Comparison of ENCODE assay signal across 9 cellular contexts in the genomic region with DNA sequence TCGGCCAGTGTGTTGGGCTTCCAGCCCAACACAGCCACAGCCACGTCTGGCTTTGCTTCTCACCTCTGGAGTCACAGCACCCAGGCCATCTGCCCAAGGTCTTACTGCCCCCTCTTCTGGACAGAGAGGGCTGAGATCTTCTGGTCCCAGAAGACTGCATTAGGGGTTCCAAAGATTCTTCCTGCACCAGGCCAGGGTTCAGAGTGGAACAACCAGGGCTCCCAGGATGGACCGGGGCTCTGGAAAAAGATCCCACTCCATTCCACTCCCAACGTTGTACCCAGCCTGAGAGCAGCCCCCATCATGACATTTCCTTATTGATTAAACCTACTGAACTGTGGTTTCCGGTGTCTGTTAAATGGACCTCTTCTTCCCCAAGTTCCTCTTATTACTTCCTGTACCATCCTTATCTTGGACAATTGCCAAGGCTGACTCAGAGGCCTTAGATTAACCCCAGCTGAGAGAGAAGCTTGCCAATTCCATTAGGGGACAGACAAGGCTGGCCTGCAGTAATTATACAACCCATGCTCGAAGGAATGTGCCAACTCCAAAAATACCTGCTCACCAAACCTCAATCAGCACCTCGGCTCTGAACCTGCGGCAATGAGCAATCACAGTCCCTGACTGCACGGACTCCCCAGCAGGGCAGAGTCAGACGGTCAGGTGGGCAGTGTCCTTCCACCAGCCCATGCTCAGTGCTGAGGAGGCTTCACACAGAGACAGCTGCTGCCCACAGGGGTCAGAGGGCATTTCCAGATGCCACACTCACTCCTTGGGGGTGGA. TPM values are rescaled to one million over a fixed set of nuclear protein-coding genes. Genes with fewer than 3 reads are reported as not detected.
DNase-seq lines count a peak whose midpoint lies in the region; ATAC-seq and TF ChIP-seq lines count a peak whose summit lies in the region.
"Had no signal": no experiment of that assay in that cellular context is flagged by ENCODE, and none has a peak within 500 bp of the region (broad histone marks: within the 10 kb centered on the region; RNA-seq: fewer than 3 reads in every experiment).

No MANE protein-coding gene starts in this region.

- peak overlapping the region; percentile 59 for H3K4me2 ChIP-seq in smooth muscle cell

- no peaks in the 10 kb centered on the region for H3K27me3 ChIP-seq in smooth muscle cell (ENCODE audit: low read depth)
- H3K27me3 ChIP-seq: tibial artery had no signal

- H3K4me3 ChIP-seq in smooth muscle cell, result no peak overlapping the region
- H3K4me3 ChIP-seq: tibial artery had no signal

- 60% methylated on average over 10 of the region's 10 CpGs for WGBS in smooth muscle cell (ENCODE audit: low lambda C conversion rate)

- no peak overlapping the region for H3K4me3 Mint-ChIP-seq in activated naive CD4-positive, alpha-beta T cell treated with anti-CD3 and anti-CD28 coated beads for 36 hours
- H3K4me3 Mint-ChIP-seq in activated naive CD8-positive, alpha-beta T cell treated with anti-CD3 and anti-CD28 coated beads, Interleukin-2, amount 50 U/mL, for 24 hours, result no peak overlapping the region

- peak; percentile 5 for TF ChIP-seq CTCF in smooth muscle cell (IDR thresholded peaks at IDR 0.05; ENCODE audit: borderline replicate concordance, insufficient read depth, poor library complexity, severe bottlenecking)

- H3K4me1 ChIP-seq in smooth muscle cell (ENCODE audit: low read depth), result no peaks in the 10 kb centered on the region

- H3K9me3 Mint-ChIP-seq in activated naive CD4-positive, alpha-beta T cell treated with anti-CD3 and anti-CD28 coated beads for 36 hours, result peaks cover 1% of the 10 kb centered on the region
- no peaks in the 10 kb centered on the region for H3K9me3 Mint-ChIP-seq in activated naive CD8-positive, alpha-beta T cell treated with anti-CD3 and anti-CD28 coated beads, Interleukin-2, amount 50 U/mL, for 24 hours

- peaks cover 14% of the 10 kb centered on the region for H3K36me3 Mint-ChIP-seq in activated naive CD4-positive, alpha-beta T cell treated with anti-CD3 and anti-CD28 coated beads for 36 hours (ENCODE audit: low read depth)
- H3K36me3 Mint-ChIP-seq in activated naive CD8-positive, alpha-beta T cell treated with anti-CD3 and anti-CD28 coated beads, Interleukin-2, amount 50 U/mL, for 24 hours (ENCODE audit: low read depth), result no peaks in the 10 kb centered on the region

- no peaks in the 10 kb centered on the region for H3K79me2 ChIP-seq in smooth muscle cell (ENCODE audit: low read depth)

- H3K9me3 ChIP-seq in smooth muscle cell (replicated peaks; ENCODE audit: low read depth), result no peaks in the 10 kb centered on the region
- H3K9me3 ChIP-seq: tibial artery had no signal

- no peaks in the 10 kb centered on the region for H3K36me3 ChIP-seq in smooth muscle cell (ENCODE audit: low read depth)
- H3K36me3 ChIP-seq: tibial artery had no signal

- CTCF ChIA-PET in activated naive CD4-positive, alpha-beta T cell treated with anti-CD3 and anti-CD28 coated beads for 36 hours (lab: Charles Lee), result no interaction called here

- peak; percentile 37 for DNase-seq in activated naive CD4-positive, alpha-beta T cell treated with anti-CD3 and anti-CD28 coated beads for 36 hours
- DNase-seq in activated naive CD4-positive, alpha-beta T cell (lab: John Stamatoyannopoulos, UW), result no peak
- DNase-seq in NCI-H446 (lab: John Stamatoyannopoulos, UW) (peak; percentile 12 to 61), left cardiac atrium (no peak), smooth muscle cell (lab: John Stamatoyannopoulos, UW; ENCODE audit: unreplicated experiment) (no peak)
- no peak for DNase-seq in activated naive CD8-positive, alpha-beta T cell treated with anti-CD3 and anti-CD28 coated beads, Interleukin-2, amount 50 U/mL, for 24 hours
- DNase-seq in activated CD4-positive, alpha-beta T cell treated with anti-CD3 and anti-CD28 coated beads, Interleukin-2, amount 50 U/mL, for 1 hour, result no peak

- intact Hi-C loops in activated naive CD4-positive, alpha-beta T cell treated with anti-CD3 and anti-CD28 coated beads for 36 hours (cut with micrococcal nuclease), result no loop called here
- intact Hi-C loops in left cardiac atrium (cut with DNase I), result no loop called here

- ATAC-seq in HG02973 (IDR thresholded peaks at IDR 0.05; ENCODE audit: unreplicated experiment) (peak; percentile 71), left cardiac atrium (peak; percentile 78 to 84)
- no peak for ATAC-seq in activated naive CD8-positive, alpha-beta T cell treated with anti-CD3 and anti-CD28 coated beads, Interleukin-2, amount 50 U/mL, for 24 hours

- H3F3A ChIP-seq in smooth muscle cell (ENCODE audit: low read depth), result no peaks in the 10 kb centered on the region

- peaks cover 4% of the 10 kb centered on the region for H4K20me1 ChIP-seq in smooth muscle cell (ENCODE audit: low read depth)

- no peaks in the 10 kb centered on the region for H3K27me3 Mint-ChIP-seq in activated naive CD4-positive, alpha-beta T cell treated with anti-CD3 and anti-CD28 coated beads for 36 hours (ENCODE audit: low read depth)
- no peaks in the 10 kb centered on the region for H3K27me3 Mint-ChIP-seq in activated naive CD8-positive, alpha-beta T cell treated with anti-CD3 and anti-CD28 coated beads, Interleukin-2, amount 50 U/mL, for 24 hours

- H3K4me1 Mint-ChIP-seq in activated naive CD4-positive, alpha-beta T cell treated with anti-CD3 and anti-CD28 coated beads for 36 hours (ENCODE audit: low read depth), result peaks cover 17% of the 10 kb centered on the region
- peaks cover 20% of the 10 kb centered on the region for H3K4me1 Mint-ChIP-seq in activated naive CD8-positive, alpha-beta T cell treated with anti-CD3 and anti-CD28 coated beads, Interleukin-2, amount 50 U/mL, for 24 hours

- H3K9ac ChIP-seq in smooth muscle cell (ENCODE audit: low read depth), result no peak overlapping the region

- H2AFZ ChIP-seq in smooth muscle cell (ENCODE audit: low read depth), result no peak overlapping the region

- H3K27ac Mint-ChIP-seq in activated naive CD4-positive, alpha-beta T cell treated with anti-CD3 and anti-CD28 coated beads for 36 hours, result no peak overlapping the region
- peak overlapping the region; percentile 18 for H3K27ac Mint-ChIP-seq in activated naive CD8-positive, alpha-beta T cell treated with anti-CD3 and anti-CD28 coated beads, Interleukin-2, amount 50 U/mL, for 24 hours

- H3K27ac ChIP-seq in smooth muscle cell (ENCODE audit: low read depth), result no peak overlapping the region
- H3K27ac ChIP-seq: tibial artery had no signal

RNA-seq across cellular contexts. Expression of a gene that starts 47.9 kb away (rescaled TPM):
- not detected for total RNA-seq in activated naive CD4-positive, alpha-beta T cell treated with anti-CD3 and anti-CD28 coated beads for 36 hours
- total RNA-seq in left cardiac atrium (under 1 TPM; 0.05 to 0.12 TPM), smooth muscle cell (under 0.01 TPM in 1 of 2 replicates, not detected in the other)
- not detected in 2 replicates for polyA plus RNA-seq in smooth muscle cell

RNA-seq across cellular contexts. Expression of a gene that starts 50.7 kb away (rescaled TPM):
- 10 to 100 TPM in 1 of 2 experiments, 1 to 10 TPM in 1; 8.6 to 10.7 TPM for total RNA-seq in activated naive CD4-positive, alpha-beta T cell treated with anti-CD3 and anti-CD28 coated beads for 36 hours
- total RNA-seq in left cardiac atrium, result 10 to 100 TPM; 17.6 to 43.3 TPM
- 2.7 and 14.3 TPM in 2 replicates for total RNA-seq in smooth muscle cell
- polyA plus RNA-seq in smooth muscle cell, result 4.7 and 6.7 TPM in 2 replicates

Comparison
In these comparisons a context has a peak if more than half of its experiments do, and no peak if none do; other contexts are left out.
1. DNase-seq: peak in activated naive CD4-positive, alpha-beta T cell treated with anti-CD3 and anti-CD28 coated beads for 36 hours (single experiment) and NCI-H446 (2 of 2); none in activated naive CD4-positive, alpha-beta T cell (0 of 4), activated naive CD8-positive, alpha-beta T cell treated with anti-CD3 and anti-CD28 coated beads, Interleukin-2, amount 50 U/mL, for 24 hours (single experiment), left cardiac atrium (single experiment), smooth muscle cell (single experiment) and activated CD4-positive, alpha-beta T cell treated with anti-CD3 and anti-CD28 coated beads, Interleukin-2, amount 50 U/mL, for 1 hour (single experiment).